ENCODE assay signal across 18 cellular contexts in genomic region chr11:133606122-133606521, GRCh38.
"Had no signal": no experiment of that assay in that cellular context is flagged by ENCODE, and none has a peak within 500 bp of the region (broad histone marks: within the 10 kb centered on the region; RNA-seq: fewer than 3 reads in every experiment).

No MANE protein-coding gene starts in this region.

- FAIRE-seq: HepG2 had no signal

- DNase-seq: IMR-90, Karpas-422, KG1, MG63, NCI-H1092, NCI-H1417 treated with DMSO at 0.1 percent for 48 hours, NCI-H187, NCI-H2029, NCI-H2081 treated with DMSO at 0.1 percent for 48 hours, NCI-H345, NCI-H446 treated with DMSO at 0.1 percent for 48 hours, NCI-H510A treated with DMSO at 0.1 percent for 48 hours, NCI-H526, NCI-H82, SHP77, SJCRH30 had no signal

- H3K27ac ChIP-seq: RWPE1, SJCRH30 had no signal

- H3K9me3 ChIP-seq: MG63, SJCRH30 had no signal

- H3K4me1 ChIP-seq: SJCRH30 had no signal

- H3K36me3 ChIP-seq: MG63, SJCRH30 had no signal

- H3K27me3 ChIP-seq: MG63, SJCRH30 had no signal

- H3K4me3 ChIP-seq: MG63, SJCRH30 had no signal
